ENCODE assay signal across 9 cellular contexts in the genomic region with DNA sequence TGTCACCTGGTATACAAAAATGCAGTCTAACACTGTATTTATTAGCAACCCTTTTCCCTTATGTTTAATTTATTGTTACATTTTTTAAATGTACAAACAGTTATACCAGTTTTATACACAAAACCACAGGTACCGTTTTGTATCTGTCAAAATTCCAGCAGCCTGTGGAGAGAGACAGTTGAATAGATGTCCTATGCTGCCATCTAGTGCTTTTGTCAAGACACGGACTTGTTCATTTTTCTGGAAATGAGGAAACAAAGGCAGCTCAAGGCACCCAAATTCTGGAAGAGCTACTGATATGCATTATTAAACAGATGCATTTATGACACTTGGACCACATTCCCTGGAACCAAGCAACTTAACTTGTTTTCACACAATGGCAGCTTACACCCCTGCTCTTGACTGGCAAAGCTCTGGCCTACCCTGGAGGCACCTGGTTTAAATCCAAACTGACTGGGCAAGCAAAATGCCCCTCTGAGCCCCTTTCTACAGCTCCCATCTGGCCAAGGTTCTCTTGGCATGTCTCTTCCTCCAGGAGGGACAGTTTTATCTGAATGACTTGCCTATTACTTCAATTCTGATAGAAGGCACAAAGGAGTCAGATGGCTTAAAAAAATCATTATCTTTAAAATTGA.
A peak's percentile ranks its signal among the peaks of the same experiment; 100 is the strongest.
DNase-seq lines count a peak whose midpoint lies in the region; ATAC-seq and TF ChIP-seq lines count a peak whose summit lies in the region.
"Had no signal": no experiment of that assay in that cellular context is flagged by ENCODE, and none has a peak within 500 bp of the region (broad histone marks: within the 10 kb centered on the region; RNA-seq: fewer than 3 reads in every experiment).

No MANE protein-coding gene starts in this region.

- no peaks in the 10 kb centered on the region for H3K9me3 Mint-ChIP-seq in activated CD4-positive, alpha-beta T cell treated with anti-CD3 and anti-CD28 coated beads for 36 hours (ENCODE audit: low read depth)
- no peaks in the 10 kb centered on the region for H3K9me3 Mint-ChIP-seq in nephron
- H3K9me3 Mint-ChIP-seq: activated naive CD4-positive, alpha-beta T cell treated with anti-CD3 and anti-CD28 coated beads, Interleukin-2, amount 50 U/mL, for 72 hours had no signal

- no TSS peak for BruUV-seq in Panc1 (replicated peaks; lab: Mats Ljungman, UMichigan)

- ATAC-seq in activated CD4-positive, alpha-beta T cell treated with anti-CD3 and anti-CD28 coated beads for 36 hours = peak; percentile 33
- ATAC-seq in Panc1 = peak; percentile 69; the same call in 1 of the 2 replicates
- ATAC-seq: activated naive CD4-positive, alpha-beta T cell treated with anti-CD3 and anti-CD28 coated beads, Interleukin-2, amount 50 U/mL, for 72 hours had no signal

- no peak overlapping the region for H3K27ac ChIP-seq in Panc1 (ENCODE audit: low read length)

- no peak overlapping the region for H3K4me3 Mint-ChIP-seq in activated CD4-positive, alpha-beta T cell treated with anti-CD3 and anti-CD28 coated beads for 36 hours
- H3K4me3 Mint-ChIP-seq in nephron = no peak overlapping the region

- no peaks in the 10 kb centered on the region for H3K27me3 Mint-ChIP-seq in activated CD4-positive, alpha-beta T cell treated with anti-CD3 and anti-CD28 coated beads for 36 hours
- H3K27me3 Mint-ChIP-seq in nephron (ENCODE audit: low read depth) = peaks cover 3% of the 10 kb centered on the region

- no peaks in the 10 kb centered on the region for H3K9me3 ChIP-seq in Panc1 (ENCODE audit: control insufficient read depth, insufficient read depth, low read depth, low read length)

- CTCF ChIA-PET in activated CD4-positive, alpha-beta T cell treated with anti-CD3 and anti-CD28 coated beads for 36 hours (lab: Charles Lee) = interaction anchor here (0.6 to 2.0 kb wide), 9 partner anchors 8 to 1471 kb away, joined by 3 to 5 read pairs (median 3); no protein-coding TSS in a partner anchor
- CTCF ChIA-PET in Panc1 (lab: Charles Lee) = interaction anchor here (0.5 to 1.3 kb wide), 2 partner anchors 56 to 679 kb away, joined by 3 to 20 read pairs; no protein-coding TSS in a partner anchor

- H3K4me3 ChIP-seq in Panc1 (ENCODE audit: low read depth in 2 of 2, low read length in 2 of 2) = no peak overlapping the region

- peak; percentile 4 for DNase-seq in activated CD4-positive, alpha-beta T cell treated with anti-CD3 and anti-CD28 coated beads for 36 hours
- no peak for DNase-seq in activated CD4-positive, alpha-beta T cell treated with anti-CD3 and anti-CD28 coated beads, Interleukin-2, amount 50 U/mL, for 1 hour
- DNase-seq in LHCN-M2 (ENCODE audit: low read depth) (peak; percentile 75), Panc1 (ENCODE audit: low read depth, low spot score) (no peak), epidermal melanocyte (ENCODE audit: insufficient read length, low spot score) (peak; percentile 44), cortex of kidney (lab: John Stamatoyannopoulos, UW) (no peak), germinal center (ENCODE audit: low spot score) (no peak)

- no peaks in the 10 kb centered on the region for H3K36me3 Mint-ChIP-seq in activated CD4-positive, alpha-beta T cell treated with anti-CD3 and anti-CD28 coated beads for 36 hours (ENCODE audit: low read depth)
- H3K36me3 Mint-ChIP-seq in nephron (ENCODE audit: low read depth) = no peaks in the 10 kb centered on the region
- H3K36me3 Mint-ChIP-seq: activated naive CD4-positive, alpha-beta T cell treated with anti-CD3 and anti-CD28 coated beads, Interleukin-2, amount 50 U/mL, for 72 hours had no signal

- H3K4me1 ChIP-seq in Panc1 (ENCODE audit: control insufficient read depth, insufficient read depth, low read length) = no peaks in the 10 kb centered on the region

- TF ChIP-seq CTCF in Panc1 (IDR thresholded peaks at IDR 0.05) = peak; percentile 54
- TF ChIP-seq CTCF in nephron (IDR thresholded peaks at IDR 0.05; ENCODE audit: unreplicated experiment in 3 of 3) = peak; percentile 67 to 75 (median 74)

- H3K27me3 ChIP-seq in Panc1 (ENCODE audit: control insufficient read depth, insufficient read depth, low read length) = no peaks in the 10 kb centered on the region

- in situ Hi-C loops in Panc1 (cut with HindIII; ENCODE audit: low pct_unique_long_range_greater_than_20kb, low sequenced_read_pairs) = no loop called here

- no peaks in the 10 kb centered on the region for H3K4me1 Mint-ChIP-seq in activated CD4-positive, alpha-beta T cell treated with anti-CD3 and anti-CD28 coated beads for 36 hours
- peaks cover 6% of the 10 kb centered on the region for H3K4me1 Mint-ChIP-seq in nephron

- POLR2A ChIA-PET in activated CD4-positive, alpha-beta T cell treated with anti-CD3 and anti-CD28 coated beads for 36 hours (lab: Charles Lee) = no interaction called here
- POLR2A ChIA-PET in Panc1 (lab: Charles Lee) = no interaction called here

- H3K36me3 ChIP-seq in Panc1 (ENCODE audit: control insufficient read depth, insufficient read depth, low read length) = no peaks in the 10 kb centered on the region

- no peak overlapping the region for H3K27ac Mint-ChIP-seq in activated CD4-positive, alpha-beta T cell treated with anti-CD3 and anti-CD28 coated beads for 36 hours
- H3K27ac Mint-ChIP-seq in nephron = no peak overlapping the region
- H3K27ac Mint-ChIP-seq: activated naive CD4-positive, alpha-beta T cell treated with anti-CD3 and anti-CD28 coated beads, Interleukin-2, amount 50 U/mL, for 72 hours had no signal

- intact Hi-C loops in activated CD4-positive, alpha-beta T cell treated with anti-CD3 and anti-CD28 coated beads for 36 hours (cut with DNase I, micrococcal nuclease) = loop anchor here (1.0 to 5.0 kb wide), 3 partner anchors 665 to 1460 kb away; no protein-coding TSS in a partner anchor
- intact Hi-C loops in Panc1 (cut with micrococcal nuclease; ENCODE audit: unreplicated experiment) = loop anchor here (2.0 to 10.0 kb wide), 3 partner anchors 210 to 1457 kb away; no protein-coding TSS in a partner anchor

Comparison
In these comparisons a context has a peak if more than half of its experiments do, and no peak if none do; other contexts are left out.
1. DNase-seq: peak in activated CD4-positive, alpha-beta T cell treated with anti-CD3 and anti-CD28 coated beads for 36 hours (single experiment), LHCN-M2 (single experiment) and epidermal melanocyte (single experiment); none in activated CD4-positive, alpha-beta T cell treated with anti-CD3 and anti-CD28 coated beads, Interleukin-2, amount 50 U/mL, for 1 hour (single experiment), Panc1 (single experiment), cortex of kidney (single experiment) and germinal center (single experiment).